1 cellular context compared by ENCODE assay signal in the genomic region with DNA sequence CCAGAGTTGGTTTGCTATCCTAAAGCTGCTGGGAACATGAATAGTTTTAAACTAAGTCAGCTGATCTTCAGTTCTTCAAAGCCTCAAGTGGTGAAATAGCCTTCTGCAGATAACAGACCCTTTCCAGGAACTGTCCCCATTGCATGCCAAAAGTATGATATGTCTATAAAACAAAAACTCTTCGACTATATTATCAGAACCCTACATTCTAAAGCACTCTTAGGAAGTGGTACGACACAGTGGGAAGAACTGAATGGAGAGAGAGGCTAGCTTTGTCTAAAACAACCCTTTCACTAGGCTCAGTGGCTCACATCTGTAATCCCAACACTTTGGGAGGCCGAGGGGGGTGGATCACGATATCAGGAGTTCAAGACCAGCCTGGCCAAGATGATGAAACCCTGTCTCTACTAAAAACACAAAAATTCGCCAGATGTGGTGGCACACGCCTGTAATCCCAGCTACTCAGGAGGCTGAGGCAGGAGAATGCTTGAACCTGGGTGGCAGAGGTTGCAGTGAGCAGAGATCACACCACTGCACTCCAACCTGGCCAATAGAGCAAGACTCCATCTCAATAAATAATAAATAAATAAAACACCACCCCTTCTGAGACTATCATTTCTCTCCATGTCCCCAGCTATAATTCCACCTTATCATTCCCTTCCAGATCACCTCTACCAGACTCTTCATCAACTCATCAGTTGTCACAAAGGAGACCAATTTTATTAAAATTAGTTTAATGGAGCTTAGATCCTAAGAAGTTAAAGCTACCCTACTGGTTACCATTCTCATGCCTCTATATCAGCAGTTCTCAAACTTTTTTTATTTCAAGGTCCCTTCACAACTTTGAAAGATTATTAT.
TF ChIP-seq lines count a peak whose summit lies in the region.

No MANE protein-coding gene starts in this region.

TF ChIP-seq in IMR-90, 13 proteins besides CTCF, POLR2A, EP300 and RAD21:
- TF ChIP-seq BHLHE40 (IDR thresholded peaks at IDR 0.05; ENCODE audit: low read depth, low read length) (no peak), MAZ (IDR thresholded peaks at IDR 0.05; ENCODE audit: borderline replicate concordance, low read depth, low read length) (no peak), NFE2L2 (IDR thresholded peaks at IDR 0.05; ENCODE audit: low read depth, low read length) (no peak), RCOR1 (IDR thresholded peaks at IDR 0.05; ENCODE audit: insufficient replicate concordance, low read length) (no peak), FOS (IDR thresholded peaks at IDR 0.05; ENCODE audit: low read depth, low read length) (no peak), SMC3 (IDR thresholded peaks at IDR 0.05; ENCODE audit: low read depth, low read length) (no peak), MXI1 (IDR thresholded peaks at IDR 0.05; ENCODE audit: borderline replicate concordance, low read depth, low read length) (no peak), MAFK (IDR thresholded peaks at IDR 0.05; ENCODE audit: low read depth, low read length) (no peak), RFX5 (IDR thresholded peaks at IDR 0.05; ENCODE audit: low read depth, low read length) (no peak), CHD1 (IDR thresholded peaks at IDR 0.05; ENCODE audit: low read depth, low read length) (no peak), CEBPB (IDR thresholded peaks at IDR 0.05; ENCODE audit: low read depth, low read length) (no peak)
- TF ChIP-seq, protein P1, sequence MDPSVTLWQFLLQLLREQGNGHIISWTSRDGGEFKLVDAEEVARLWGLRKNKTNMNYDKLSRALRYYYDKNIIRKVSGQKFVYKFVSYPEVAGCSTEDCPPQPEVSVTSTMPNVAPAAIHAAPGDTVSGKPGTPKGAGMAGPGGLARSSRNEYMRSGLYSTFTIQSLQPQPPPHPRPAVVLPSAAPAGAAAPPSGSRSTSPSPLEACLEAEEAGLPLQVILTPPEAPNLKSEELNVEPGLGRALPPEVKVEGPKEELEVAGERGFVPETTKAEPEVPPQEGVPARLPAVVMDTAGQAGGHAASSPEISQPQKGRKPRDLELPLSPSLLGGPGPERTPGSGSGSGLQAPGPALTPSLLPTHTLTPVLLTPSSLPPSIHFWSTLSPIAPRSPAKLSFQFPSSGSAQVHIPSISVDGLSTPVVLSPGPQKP (IDR thresholded peaks at IDR 0.05; ENCODE audit: borderline replicate concordance, low read depth, low read length), result no peak
- TF ChIP-seq, protein P2, sequence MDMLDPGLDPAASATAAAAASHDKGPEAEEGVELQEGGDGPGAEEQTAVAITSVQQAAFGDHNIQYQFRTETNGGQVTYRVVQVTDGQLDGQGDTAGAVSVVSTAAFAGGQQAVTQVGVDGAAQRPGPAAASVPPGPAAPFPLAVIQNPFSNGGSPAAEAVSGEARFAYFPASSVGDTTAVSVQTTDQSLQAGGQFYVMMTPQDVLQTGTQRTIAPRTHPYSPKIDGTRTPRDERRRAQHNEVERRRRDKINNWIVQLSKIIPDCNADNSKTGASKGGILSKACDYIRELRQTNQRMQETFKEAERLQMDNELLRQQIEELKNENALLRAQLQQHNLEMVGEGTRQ (IDR thresholded peaks at IDR 0.05; ENCODE audit: low read depth, low read length), result no peak
